In genomic region chr13:86403213-86403612, GRCh38 we compare ENCODE assay signal across 18 cellular contexts.
"Had no signal": no experiment of that assay in that cellular context is flagged by ENCODE, and none has a peak within 500 bp of the region (broad histone marks: within the 10 kb centered on the region; RNA-seq: fewer than 3 reads in every experiment).

No MANE protein-coding gene starts in this region.

- DNase-seq: activated CD4-positive, alpha-beta T cell treated with anti-CD3 and anti-CD28 coated beads, Interleukin-2, amount 10 ng/mL, durations not matched to agents 7 days and 5 days; activated CD8-positive, alpha-beta T cell treated with anti-CD3 and anti-CD28 coated beads, Interleukin-2, amount 10 ng/mL, durations not matched to agents 7 days and 5 days; activated naive CD4-positive, alpha-beta T cell treated with Interleukin-2 at 50 U/mL for 16 hours; activated naive CD8-positive, alpha-beta T cell treated with anti-CD3 and anti-CD28 coated beads, Interleukin-2, amount 50 U/mL, for 24 hours; activated T-cell treated with anti-CD3 and anti-CD28 coated beads, Interleukin-2, amount 50 U/mL, for 24 hours; aorta; brain microvascular endothelial cell; effector memory CD4-positive, alpha-beta T cell; left colon; right lobe of liver; small intestine; stimulated activated CD4-positive, alpha-beta T cell treated with anti-CD3 and anti-CD28 coated beads, Interleukin-4, amount 100 ng/mL, for 1 hour; stimulated activated naive CD8-positive, alpha-beta T cell treated with anti-CD3 and anti-CD28 coated beads, Interleukin-15, amount 100 ng/mL, for 72 hours; T1000; testis had no signal

- H3K27ac ChIP-seq: brain microvascular endothelial cell, esophagus muscularis mucosa, hepatocyte, prostate gland, right lobe of liver, testis had no signal

- ATAC-seq: activated CD8-positive, alpha-beta T cell treated with anti-CD3 and anti-CD28 coated beads, Interleukin-2, amount 10 ng/mL, durations not matched to agents 7 days and 5 days; activated naive CD8-positive, alpha-beta T cell treated with anti-CD3 and anti-CD28 coated beads, Interleukin-2, amount 50 U/mL, for 24 hours; left colon; right lobe of liver; stimulated activated naive CD8-positive, alpha-beta T cell treated with anti-CD3 and anti-CD28 coated beads, Interleukin-15, amount 100 ng/mL, for 72 hours had no signal

- H3K4me2 ChIP-seq: hepatocyte had no signal

- H3K9me3 ChIP-seq: esophagus muscularis mucosa, prostate gland, right lobe of liver, testis had no signal

- H3K27me3 ChIP-seq: brain microvascular endothelial cell, esophagus muscularis mucosa, hepatocyte, right lobe of liver, testis had no signal

- H3K36me3 ChIP-seq: brain microvascular endothelial cell, esophagus muscularis mucosa, prostate gland, right lobe of liver had no signal

- H3K4me3 ChIP-seq: esophagus muscularis mucosa, hepatocyte, prostate gland, right lobe of liver, testis had no signal

- H2AFZ ChIP-seq: hepatocyte had no signal

- H3K79me2 ChIP-seq: hepatocyte had no signal

- H3K4me1 ChIP-seq: esophagus muscularis mucosa, prostate gland, right lobe of liver, testis had no signal
